2 cellular contexts compared by ENCODE assay signal in the genomic region with DNA sequence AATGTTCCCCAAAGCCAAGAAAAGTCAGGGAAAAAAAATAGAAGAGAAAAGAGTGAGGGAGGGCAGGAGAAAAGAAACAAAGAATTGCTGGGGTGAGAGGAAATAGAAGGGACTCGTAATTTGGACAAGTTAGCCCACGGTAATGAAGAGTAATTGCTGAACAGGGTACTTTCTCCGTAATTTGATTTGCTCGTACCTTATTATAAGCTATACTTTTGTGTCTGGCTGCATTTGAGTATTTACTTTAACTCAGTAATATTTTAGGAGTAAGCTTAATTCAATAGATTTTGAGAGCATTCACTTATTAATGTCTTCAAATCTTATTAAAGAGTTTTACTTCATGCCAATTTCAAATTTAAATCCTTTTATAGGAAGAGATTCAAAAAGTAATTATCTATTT.
TF ChIP-seq lines count a peak whose summit lies in the region.

No MANE protein-coding gene starts in this region.

TF ChIP-seq in SK-N-SH treated with all-trans-retinoic acid at 6 μM for 48 hours, 23 proteins besides CTCF, POLR2A, EP300 and RAD21 (continued from another document):
- TF ChIP-seq, protein P1, sequence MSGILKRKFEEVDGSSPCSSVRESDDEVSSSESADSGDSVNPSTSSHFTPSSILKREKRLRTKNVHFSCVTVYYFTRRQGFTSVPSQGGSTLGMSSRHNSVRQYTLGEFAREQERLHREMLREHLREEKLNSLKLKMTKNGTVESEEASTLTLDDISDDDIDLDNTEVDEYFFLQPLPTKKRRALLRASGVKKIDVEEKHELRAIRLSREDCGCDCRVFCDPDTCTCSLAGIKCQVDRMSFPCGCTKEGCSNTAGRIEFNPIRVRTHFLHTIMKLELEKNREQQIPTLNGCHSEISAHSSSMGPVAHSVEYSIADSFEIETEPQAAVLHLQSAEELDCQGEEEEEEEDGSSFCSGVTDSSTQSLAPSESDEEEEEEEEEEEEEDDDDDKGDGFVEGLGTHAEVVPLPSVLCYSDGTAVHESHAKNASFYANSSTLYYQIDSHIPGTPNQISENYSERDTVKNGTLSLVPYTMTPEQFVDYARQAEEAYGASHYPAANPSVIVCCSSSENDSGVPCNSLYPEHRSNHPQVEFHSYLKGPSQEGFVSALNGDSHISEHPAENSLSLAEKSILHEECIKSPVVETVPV (CRISPR knock-in tag; IDR thresholded peaks at IDR 0.05) = no peak
- TF ChIP-seq ZC3H10 (CRISPR knock-in tag; IDR thresholded peaks at IDR 0.05) (0 out of 2 replicates have a peak, but pooled peaks have one; percentile 51), GLIS3 (CRISPR knock-in tag; IDR thresholded peaks at IDR 0.05) (no peak), PPARA (CRISPR knock-in tag; IDR thresholded peaks at IDR 0.05; ENCODE audit: borderline replicate concordance) (no peak), PATZ1 (CRISPR knock-in tag; IDR thresholded peaks at IDR 0.05; ENCODE audit: borderline replicate concordance) (no peak), ZNF70 (CRISPR knock-in tag; IDR thresholded peaks at IDR 0.05) (no peak), ZNF8 (CRISPR knock-in tag; IDR thresholded peaks at IDR 0.05) (no peak), ESRRG (CRISPR knock-in tag; IDR thresholded peaks at IDR 0.05) (no peak)
- TF ChIP-seq, protein P2, sequence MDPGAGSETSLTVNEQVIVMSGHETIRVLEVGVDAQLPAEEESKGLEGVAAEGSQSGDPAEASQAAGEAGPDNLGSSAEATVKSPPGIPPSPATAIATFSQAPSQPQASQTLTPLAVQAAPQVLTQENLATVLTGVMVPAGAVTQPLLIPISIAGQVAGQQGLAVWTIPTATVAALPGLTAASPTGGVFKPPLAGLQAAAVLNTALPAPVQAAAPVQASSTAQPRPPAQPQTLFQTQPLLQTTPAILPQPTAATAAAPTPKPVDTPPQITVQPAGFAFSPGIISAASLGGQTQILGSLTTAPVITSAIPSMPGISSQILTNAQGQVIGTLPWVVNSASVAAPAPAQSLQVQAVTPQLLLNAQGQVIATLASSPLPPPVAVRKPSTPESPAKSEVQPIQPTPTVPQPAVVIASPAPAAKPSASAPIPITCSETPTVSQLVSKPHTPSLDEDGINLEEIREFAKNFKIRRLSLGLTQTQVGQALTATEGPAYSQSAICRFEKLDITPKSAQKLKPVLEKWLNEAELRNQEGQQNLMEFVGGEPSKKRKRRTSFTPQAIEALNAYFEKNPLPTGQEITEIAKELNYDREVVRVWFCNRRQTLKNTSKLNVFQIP (CRISPR knock-in tag; IDR thresholded peaks at IDR 0.05; ENCODE audit: borderline replicate concordance, low read depth) = no peak; the same call in 1 of the 2 replicates
- TF ChIP-seq, protein P3, sequence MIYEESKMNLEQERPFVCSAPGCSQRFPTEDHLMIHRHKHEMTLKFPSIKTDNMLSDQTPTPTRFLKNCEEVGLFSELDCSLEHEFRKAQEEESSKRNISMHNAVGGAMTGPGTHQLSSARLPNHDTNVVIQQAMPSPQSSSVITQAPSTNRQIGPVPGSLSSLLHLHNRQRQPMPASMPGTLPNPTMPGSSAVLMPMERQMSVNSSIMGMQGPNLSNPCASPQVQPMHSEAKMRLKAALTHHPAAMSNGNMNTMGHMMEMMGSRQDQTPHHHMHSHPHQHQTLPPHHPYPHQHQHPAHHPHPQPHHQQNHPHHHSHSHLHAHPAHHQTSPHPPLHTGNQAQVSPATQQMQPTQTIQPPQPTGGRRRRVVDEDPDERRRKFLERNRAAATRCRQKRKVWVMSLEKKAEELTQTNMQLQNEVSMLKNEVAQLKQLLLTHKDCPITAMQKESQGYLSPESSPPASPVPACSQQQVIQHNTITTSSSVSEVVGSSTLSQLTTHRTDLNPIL (CRISPR knock-in tag; IDR thresholded peaks at IDR 0.05; ENCODE audit: low read depth) = 0 out of 2 replicates have a peak, but pooled peaks have one; percentile 28

TF ChIP-seq in SK-N-SH, 30 proteins besides CTCF, POLR2A, EP300 and RAD21 (continued from another document):
- TF ChIP-seq REST (IDR thresholded peaks at IDR 0.05; ENCODE audit: low read depth, low read length) = no peak
- TF ChIP-seq, protein P4, sequence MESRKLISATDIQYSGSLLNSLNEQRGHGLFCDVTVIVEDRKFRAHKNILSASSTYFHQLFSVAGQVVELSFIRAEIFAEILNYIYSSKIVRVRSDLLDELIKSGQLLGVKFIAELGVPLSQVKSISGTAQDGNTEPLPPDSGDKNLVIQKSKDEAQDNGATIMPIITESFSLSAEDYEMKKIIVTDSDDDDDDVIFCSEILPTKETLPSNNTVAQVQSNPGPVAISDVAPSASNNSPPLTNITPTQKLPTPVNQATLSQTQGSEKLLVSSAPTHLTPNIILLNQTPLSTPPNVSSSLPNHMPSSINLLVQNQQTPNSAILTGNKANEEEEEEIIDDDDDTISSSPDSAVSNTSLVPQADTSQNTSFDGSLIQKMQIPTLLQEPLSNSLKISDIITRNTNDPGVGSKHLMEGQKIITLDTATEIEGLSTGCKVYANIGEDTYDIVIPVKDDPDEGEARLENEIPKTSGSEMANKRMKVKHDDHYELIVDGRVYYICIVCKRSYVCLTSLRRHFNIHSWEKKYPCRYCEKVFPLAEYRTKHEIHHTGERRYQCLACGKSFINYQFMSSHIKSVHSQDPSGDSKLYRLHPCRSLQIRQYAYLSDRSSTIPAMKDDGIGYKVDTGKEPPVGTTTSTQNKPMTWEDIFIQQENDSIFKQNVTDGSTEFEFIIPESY (IDR thresholded peaks at IDR 0.05; ENCODE audit: borderline replicate concordance, low read depth) = no peak
- no peak for TF ChIP-seq MEF2A (IDR thresholded peaks at IDR 0.05; ENCODE audit: borderline replicate concordance, low read depth)
